Comparison of ENCODE assay signal across 8 cellular contexts in the genomic region with DNA sequence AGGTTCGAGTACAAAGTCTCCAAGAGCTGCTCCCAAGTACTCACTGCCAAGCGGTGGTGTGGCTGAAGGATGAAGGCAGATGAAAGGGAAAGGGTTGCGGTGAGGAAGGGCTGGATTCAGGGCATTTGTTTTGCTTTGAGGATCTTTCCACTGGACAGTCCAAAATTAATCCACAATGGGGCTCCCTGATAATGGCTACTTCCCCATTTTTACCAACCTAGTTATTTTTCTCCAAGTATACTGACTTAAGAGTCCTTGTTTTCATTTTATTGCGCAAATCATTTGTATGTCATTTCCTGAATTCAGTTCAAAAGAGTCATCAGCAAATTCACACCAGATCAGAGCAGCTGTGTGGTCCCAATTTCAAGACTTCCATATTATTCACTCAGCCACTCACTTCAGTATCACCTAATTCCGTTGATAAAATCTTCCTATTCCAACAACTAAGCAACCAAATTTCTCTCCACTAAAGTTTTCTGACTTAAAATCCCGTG.
DNase-seq lines count a peak whose midpoint lies in the region; ATAC-seq lines count a peak whose summit lies in the region.

No MANE protein-coding gene starts in this region.

- peak overlapping the region; percentile 20 for H3K27ac Mint-ChIP-seq in stimulated activated naive CD8-positive, alpha-beta T cell treated with anti-CD3 and anti-CD28 coated beads, Interleukin-15, Interleukin-2, amounts not matched to agents 100 ng/mL and 50 ng/mL, for 24 hours

- peaks cover 42% of the 10 kb centered on the region for H3K4me1 Mint-ChIP-seq in stimulated activated naive CD8-positive, alpha-beta T cell treated with anti-CD3 and anti-CD28 coated beads, Interleukin-15, Interleukin-2, amounts not matched to agents 100 ng/mL and 50 ng/mL, for 24 hours (ENCODE audit: low read depth)

- DNase-seq in stimulated activated naive CD8-positive, alpha-beta T cell treated with anti-CD3 and anti-CD28 coated beads, Interleukin-15, Interleukin-2, amounts not matched to agents 100 U/mL and 50 U/mL, for 24 hours = no peak
- DNase-seq in amniotic epithelial cell (ENCODE audit: low read depth) = peak; percentile 64
- DNase-seq in stromal cell of bone marrow (ENCODE audit: low read depth) = peak; percentile 48
- DNase-seq in SW480 (ENCODE audit: low spot score) = no peak

- peak overlapping the region; percentile 61 for H3K4me3 Mint-ChIP-seq in stimulated activated naive CD8-positive, alpha-beta T cell treated with anti-CD3 and anti-CD28 coated beads, Interleukin-15, Interleukin-2, amounts not matched to agents 100 ng/mL and 50 ng/mL, for 24 hours

- no peaks in the 10 kb centered on the region for H3K9me3 Mint-ChIP-seq in stimulated activated naive CD8-positive, alpha-beta T cell treated with anti-CD3 and anti-CD28 coated beads, Interleukin-15, Interleukin-2, amounts not matched to agents 100 ng/mL and 50 ng/mL, for 24 hours

- peaks cover 5% of the 10 kb centered on the region for H3K9me3 ChIP-seq in iPS-18c (ENCODE audit: control insufficient read depth, insufficient read depth, low read length)

- no peaks in the 10 kb centered on the region for H3K36me3 Mint-ChIP-seq in stimulated activated naive CD8-positive, alpha-beta T cell treated with anti-CD3 and anti-CD28 coated beads, Interleukin-15, Interleukin-2, amounts not matched to agents 100 ng/mL and 50 ng/mL, for 24 hours (ENCODE audit: low read depth)

- peaks cover 39% of the 10 kb centered on the region for H3K27me3 Mint-ChIP-seq in stimulated activated naive CD8-positive, alpha-beta T cell treated with anti-CD3 and anti-CD28 coated beads, Interleukin-15, Interleukin-2, amounts not matched to agents 100 ng/mL and 50 ng/mL, for 24 hours

- H3K4me3 ChIP-seq in iPS-18c (ENCODE audit: insufficient read depth, low read depth, low read length) = peak overlapping the region; percentile 82

- no peak for ATAC-seq in stimulated activated naive CD8-positive, alpha-beta T cell treated with anti-CD3 and anti-CD28 coated beads, Interleukin-15, Interleukin-2, amounts not matched to agents 100 U/mL and 50 U/mL, for 24 hours
- ATAC-seq in HG02870 (IDR thresholded peaks at IDR 0.05; ENCODE audit: unreplicated experiment) (no peak), HG03139 (IDR thresholded peaks at IDR 0.05; ENCODE audit: unreplicated experiment) (no peak)

Comparison
In these comparisons a context has a peak if more than half of its experiments do, and no peak if none do; other contexts are left out.
1. DNase-seq: peak in amniotic epithelial cell (single experiment) and stromal cell of bone marrow (single experiment); none in stimulated activated naive CD8-positive, alpha-beta T cell treated with anti-CD3 and anti-CD28 coated beads, Interleukin-15, Interleukin-2, amounts not matched to agents 100 U/mL and 50 U/mL, for 24 hours (single experiment) and SW480 (single experiment).